ENCODE assay signal across 9 cellular contexts in genomic region chr15:44289352-44289790, GRCh38. TPM values are rescaled to one million over a fixed set of nuclear protein-coding genes. Genes with fewer than 3 reads are reported as not detected.
DNase-seq lines count a peak whose midpoint lies in the region; ATAC-seq lines count a peak whose summit lies in the region.
"Had no signal": no experiment of that assay in that cellular context is flagged by ENCODE, and none has a peak within 500 bp of the region (broad histone marks: within the 10 kb centered on the region; RNA-seq: fewer than 3 reads in every experiment).

No MANE protein-coding gene starts in this region.

- peak overlapping the region; percentile 63 for H3K27ac Mint-ChIP-seq in activated naive CD4-positive, alpha-beta T cell treated with anti-CD3 and anti-CD28 coated beads, Interleukin-2, amount 50 U/mL, for 24 hours
- H3K27ac Mint-ChIP-seq in activated CD8-positive, alpha-beta T cell treated with anti-CD3 and anti-CD28 coated beads, Interleukin-2, amount 10 ng/mL, durations not matched to agents 7 days and 5 days: peak overlapping the region; percentile 72

- POLR2A ChIA-PET in activated CD8-positive, alpha-beta T cell treated with anti-CD3 and anti-CD28 coated beads, Interleukin-2, amount 10 ng/mL, durations not matched to agents 7 days and 5 days (lab: Charles Lee): interaction anchor here (0.7 to 3.7 kb wide), 5 partner anchors 11 to 248 kb away, joined by 3 to 38 read pairs (median 4); partner anchors contain the start of genes CTDSPL2 and EIF3J

- H3K4me3 Mint-ChIP-seq in activated naive CD4-positive, alpha-beta T cell treated with anti-CD3 and anti-CD28 coated beads, Interleukin-2, amount 50 U/mL, for 24 hours: peak overlapping the region; percentile 99
- H3K4me3 Mint-ChIP-seq in activated CD8-positive, alpha-beta T cell treated with anti-CD3 and anti-CD28 coated beads, Interleukin-2, amount 10 ng/mL, durations not matched to agents 7 days and 5 days: peak overlapping the region; percentile 88

- no peak for ATAC-seq in activated CD8-positive, alpha-beta T cell treated with anti-CD3 and anti-CD28 coated beads, Interleukin-2, amount 10 ng/mL, durations not matched to agents 7 days and 5 days
- no peak for ATAC-seq in GM21576 (IDR thresholded peaks at IDR 0.05; ENCODE audit: unreplicated experiment)
- no peak for ATAC-seq in HG02884 (IDR thresholded peaks at IDR 0.05; ENCODE audit: unreplicated experiment)

- CTCF ChIA-PET in activated CD8-positive, alpha-beta T cell treated with anti-CD3 and anti-CD28 coated beads, Interleukin-2, amount 10 ng/mL, durations not matched to agents 7 days and 5 days (lab: Charles Lee): interaction anchor here (0.6 to 3.5 kb wide), 9 partner anchors 10 to 916 kb away, joined by 3 to 21 read pairs (median 5); partner anchors contain the start of gene CTDSPL2

- no peak for DNase-seq in activated naive CD4-positive, alpha-beta T cell treated with Interleukin-2 at 50 U/mL for 16 hours
- DNase-seq in activated CD8-positive, alpha-beta T cell treated with anti-CD3 and anti-CD28 coated beads, Interleukin-2, amount 10 ng/mL, durations not matched to agents 7 days and 5 days: peak; percentile 23
- DNase-seq in iris pigment epithelial cell (ENCODE audit: low read depth) (peak; percentile 10), superior temporal gyrus (ENCODE audit: extremely low spot score) (peak; percentile 50), midbrain (lab: John Stamatoyannopoulos, UW) (no peak)
- DNase-seq: left cardiac atrium had no signal

- H3K4me1 Mint-ChIP-seq in activated naive CD4-positive, alpha-beta T cell treated with anti-CD3 and anti-CD28 coated beads, Interleukin-2, amount 50 U/mL, for 24 hours: peaks cover 58% of the 10 kb centered on the region
- peaks cover 35% of the 10 kb centered on the region for H3K4me1 Mint-ChIP-seq in activated CD8-positive, alpha-beta T cell treated with anti-CD3 and anti-CD28 coated beads, Interleukin-2, amount 10 ng/mL, durations not matched to agents 7 days and 5 days (ENCODE audit: low read depth)

- no peaks in the 10 kb centered on the region for H3K9me3 Mint-ChIP-seq in activated naive CD4-positive, alpha-beta T cell treated with anti-CD3 and anti-CD28 coated beads, Interleukin-2, amount 50 U/mL, for 24 hours
- no peaks in the 10 kb centered on the region for H3K9me3 Mint-ChIP-seq in activated CD8-positive, alpha-beta T cell treated with anti-CD3 and anti-CD28 coated beads, Interleukin-2, amount 10 ng/mL, durations not matched to agents 7 days and 5 days (ENCODE audit: insufficient read depth)

- H3K36me3 Mint-ChIP-seq in activated naive CD4-positive, alpha-beta T cell treated with anti-CD3 and anti-CD28 coated beads, Interleukin-2, amount 50 U/mL, for 24 hours: peaks cover 3% of the 10 kb centered on the region
- peaks cover 24% of the 10 kb centered on the region for H3K36me3 Mint-ChIP-seq in activated CD8-positive, alpha-beta T cell treated with anti-CD3 and anti-CD28 coated beads, Interleukin-2, amount 10 ng/mL, durations not matched to agents 7 days and 5 days (ENCODE audit: low read depth)

- no peaks in the 10 kb centered on the region for H3K27me3 Mint-ChIP-seq in activated naive CD4-positive, alpha-beta T cell treated with anti-CD3 and anti-CD28 coated beads, Interleukin-2, amount 50 U/mL, for 24 hours
- peaks cover 3% of the 10 kb centered on the region for H3K27me3 Mint-ChIP-seq in activated CD8-positive, alpha-beta T cell treated with anti-CD3 and anti-CD28 coated beads, Interleukin-2, amount 10 ng/mL, durations not matched to agents 7 days and 5 days (ENCODE audit: low read depth)

RNA-seq across cellular contexts. Expression of gene GOLM2, which starts 0.9 kb away (rescaled TPM):
- total RNA-seq in activated CD8-positive, alpha-beta T cell treated with anti-CD3 and anti-CD28 coated beads, Interleukin-2, amount 10 ng/mL, durations not matched to agents 7 days and 5 days: 10 to 100 TPM; 39.8 to 47.0 TPM

Comparison
In these comparisons a context has a peak if more than half of its experiments do, and no peak if none do; other contexts are left out.
1. DNase-seq: peak in activated CD8-positive, alpha-beta T cell treated with anti-CD3 and anti-CD28 coated beads, Interleukin-2, amount 10 ng/mL, durations not matched to agents 7 days and 5 days (single experiment), iris pigment epithelial cell (single experiment) and superior temporal gyrus (single experiment); none in activated naive CD4-positive, alpha-beta T cell treated with Interleukin-2 at 50 U/mL for 16 hours (single experiment) and midbrain (single experiment).